ENCODE assay signal across 8 cellular contexts in genomic region chr3:9248232-9249191, GRCh38. TPM values are rescaled to one million over a fixed set of nuclear protein-coding genes. Genes with fewer than 3 reads are reported as not detected.
DNase-seq lines count a peak whose midpoint lies in the region; ATAC-seq, FAIRE-seq and TF ChIP-seq lines count a peak whose summit lies in the region.

No MANE protein-coding gene starts in this region.

- H3K4me1 ChIP-seq in K562 (replicated peaks in 1 of 2; ENCODE audit: control insufficient read depth in 2 of 2, insufficient read depth in 2 of 2, low read length in 2 of 2) (peaks cover 0 to 6% of the 10 kb centered on the region in 2 experiments; a peak in 3 of 5 replicates), mesenchymal stem cell (ENCODE audit: control insufficient read depth, insufficient read depth, low read depth, low read length) (peaks cover 7% of the 10 kb centered on the region)

- no peak overlapping the region for H2BK5ac ChIP-seq in mesenchymal stem cell (ENCODE audit: low read depth, low read length, poor library complexity, severe bottlenecking)

- 4% methylated on average over 19 of the region's 19 CpGs for WGBS in K562 (ENCODE audit: insufficient coverage, low coverage, missing lambda C conversion rate)
- 40% methylated on average over 8 of the region's 19 CpGs for WGBS in mesenchymal stem cell

- H3K9me1 ChIP-seq in K562 (ENCODE audit: control insufficient read depth, insufficient read depth, low read length) = no peaks in the 10 kb centered on the region

- H3K27ac ChIP-seq in K562 (ENCODE audit: extremely low read depth, low read depth, low read length) (no peak overlapping the region), mesenchymal stem cell (ENCODE audit: low read length, poor library complexity, severe bottlenecking) (no peak overlapping the region)

- peaks cover 67% of the 10 kb centered on the region for H3K4me1 Mint-ChIP-seq in type B pancreatic cell (ENCODE audit: unreplicated experiment)

- no peak overlapping the region for H3K4ac ChIP-seq in mesenchymal stem cell (ENCODE audit: low read depth in 1 of 2, low read length in 2 of 2)

- no peak for FAIRE-seq in K562 (lab: Jason Lieb, UNC)

- no peak overlapping the region for H2AK5ac ChIP-seq in mesenchymal stem cell (ENCODE audit: low read length, severe bottlenecking)

- intact Hi-C loops in K562 (cut with micrococcal nuclease) = no loop called here

- H3K4me3 ChIP-seq in K562 = no peak overlapping the region
- peak overlapping the region in 1 of 2 experiments; percentile 90 for H3K4me3 ChIP-seq in mesenchymal stem cell (ENCODE audit: insufficient read depth in 1 of 2, low read depth in 1 of 2, low read length in 2 of 2)

- TF ChIP-seq EP300 in K562 (IDR thresholded peaks at IDR 0.05; ENCODE audit: low read length) = no peak

- H3K27me3 Mint-ChIP-seq in type B pancreatic cell = no peaks in the 10 kb centered on the region

- H4K8ac ChIP-seq in mesenchymal stem cell (ENCODE audit: low read length) = no peak overlapping the region

- H3K18ac ChIP-seq in mesenchymal stem cell (ENCODE audit: low read depth in 1 of 2, low read length in 2 of 2) = no peak overlapping the region

- no peaks in the 10 kb centered on the region for H4K20me1 ChIP-seq in K562 (replicated peaks; ENCODE audit: control insufficient read depth, insufficient read depth, low read length)

- peak overlapping the region; percentile 88 for H3K4me3 Mint-ChIP-seq in type B pancreatic cell

- POLR2A ChIA-PET in K562 (lab: Yijun Ruan, JAX) = interaction anchor here (1.5 kb wide), 2 partner anchors 8 to 10 kb away, joined by 4 to 5 read pairs; no protein-coding TSS in a partner anchor

- H3K36me3 ChIP-seq in K562 (ENCODE audit: control insufficient read depth, insufficient read depth, low read length) = no peaks in the 10 kb centered on the region
- H3K36me3 ChIP-seq in mesenchymal stem cell (ENCODE audit: control insufficient read depth in 1 of 2, insufficient read depth in 2 of 2, low read depth in 1 of 2, low read length in 2 of 2) = no peaks in the 10 kb centered on the region

- H3K9me3 ChIP-seq in K562 (replicated peaks; ENCODE audit: control insufficient read depth, insufficient read depth, low read depth, low read length) = no peaks in the 10 kb centered on the region
- no peaks in the 10 kb centered on the region for H3K9me3 ChIP-seq in mesenchymal stem cell (ENCODE audit: control insufficient read depth, low read length)

- no peaks in the 10 kb centered on the region for H3K79me1 ChIP-seq in mesenchymal stem cell (replicated peaks; ENCODE audit: low read length, poor library complexity, severe bottlenecking)

- no peak overlapping the region for H2BK15ac ChIP-seq in mesenchymal stem cell (ENCODE audit: low read depth, poor library complexity, severe bottlenecking)

- TF ChIP-seq POLR2A in K562 (conservative IDR thresholded peaks at IDR 0.05) = no peak

- H3K9me3 Mint-ChIP-seq in type B pancreatic cell = no peaks in the 10 kb centered on the region

- TF ChIP-seq RAD21 in K562 (CRISPR knock-in tag; conservative IDR thresholded peaks at IDR 0.05 in 1 of 2, IDR thresholded peaks at IDR 0.05 in 1 of 2) = no peak

- CTCF ChIA-PET in K562 (lab: Yijun Ruan, JAX; ENCODE audit: low intra/inter-chr PET ratio) = no interaction called here

- H3K79me2 ChIP-seq in K562 (ENCODE audit: control insufficient read depth, insufficient read depth, low read length) = no peaks in the 10 kb centered on the region

- H3K36me3 Mint-ChIP-seq in type B pancreatic cell = peaks cover 5% of the 10 kb centered on the region

- H2BK120ac ChIP-seq in mesenchymal stem cell (ENCODE audit: low read depth, low read length) = no peak overlapping the region

- H4K91ac ChIP-seq in mesenchymal stem cell (ENCODE audit: low read length) = no peak overlapping the region

- ATAC-seq in K562 = no peak
- no peak for ATAC-seq in HG03159 (IDR thresholded peaks at IDR 0.05; ENCODE audit: unreplicated experiment)
- ATAC-seq in HG02870 (IDR thresholded peaks at IDR 0.05; ENCODE audit: unreplicated experiment) = no peak

- H3K14ac ChIP-seq in mesenchymal stem cell (ENCODE audit: low read length in 2 of 2) = no peak overlapping the region

- no peak overlapping the region for H3K4me2 ChIP-seq in K562 (ENCODE audit: insufficient read depth, low read length)
- peak overlapping the region; percentile 82 for H3K4me2 ChIP-seq in mesenchymal stem cell (ENCODE audit: low read length, poor library complexity, severe bottlenecking)

- TF ChIP-seq CTCF in K562 (IDR thresholded peaks at IDR 0.05 in 2 of 3, conservative IDR thresholded peaks at IDR 0.05 in 1 of 3; ENCODE audit: insufficient read depth in 2 of 3, low read depth in 1 of 3, low read length in 3 of 3) (no peak), type B pancreatic cell (conservative IDR thresholded peaks at IDR 0.05) (no peak)

- H2BK12ac ChIP-seq in mesenchymal stem cell (ENCODE audit: low read length in 2 of 2) = no peak overlapping the region

- H2AFZ ChIP-seq in K562 (ENCODE audit: low read depth, low read length) = no peak overlapping the region
- no peak overlapping the region for H2AFZ ChIP-seq in mesenchymal stem cell (ENCODE audit: low read depth, low read length)

- H3K27me3 ChIP-seq in K562 (ENCODE audit: control insufficient read depth in 2 of 2, insufficient read depth in 2 of 2, low read length in 2 of 2) (peaks cover 32 to 51% of the 10 kb centered on the region in 2 experiments), mesenchymal stem cell (ENCODE audit: control insufficient read depth in 1 of 2, insufficient read depth in 1 of 2, low read length in 2 of 2) (peaks cover 0 to 11% of the 10 kb centered on the region in 2 experiments)

- no peak overlapping the region for H3K9ac ChIP-seq in K562 (ENCODE audit: insufficient read depth in 1 of 2, low read depth in 2 of 2, low read length in 2 of 2)
- H3K9ac ChIP-seq in mesenchymal stem cell (ENCODE audit: low read length) = peak overlapping the region; percentile 85

- in situ Hi-C loops in K562 (cut with MboI) = no loop called here

- no peak overlapping the region for H3K23ac ChIP-seq in mesenchymal stem cell (ENCODE audit: low read length in 2 of 2)

- BruUV-seq in K562 (replicated peaks; lab: Mats Ljungman, UMichigan) = no TSS peak

- DNase-seq in ELF-1 (ENCODE audit: low read depth, low spot score) = peak; percentile 23
- DNase-seq in NCI-H1092 treated with DMSO at 0.1 percent for 48 hours (lab: John Stamatoyannopoulos, UW) = peak; percentile 0
- no peak for DNase-seq in K562 (ENCODE audit: extremely low read depth in 1 of 4, low spot score in 3 of 4)
- no peak for DNase-seq in mesenchymal stem cell
- DNase-seq in type B pancreatic cell (ENCODE audit: extremely low spot score, unreplicated experiment) = no peak
- DNase-seq in NCI-H226 = no peak

- H3K27ac Mint-ChIP-seq in type B pancreatic cell = peak overlapping the region; percentile 88

TF ChIP-seq in K562, 482 proteins besides CTCF, POLR2A, EP300 and RAD21 (continues in another document):
- TF ChIP-seq BMI1 (IDR thresholded peaks at IDR 0.05; ENCODE audit: low read length) = no peak
- no peak for TF ChIP-seq TFAP4 (CRISPR knock-in tag; IDR thresholded peaks at IDR 0.05; ENCODE audit: borderline replicate concordance)
- TF ChIP-seq ZNF408 (CRISPR knock-in tag; IDR thresholded peaks at IDR 0.05; ENCODE audit: low read depth) = no peak

RNA-seq across cellular contexts. Expression of gene SRGAP3, which starts 0.9 kb away (rescaled TPM):
- total RNA-seq in K562 (2011; cell fraction: chromatin; rRNA removed; ENCODE audit: low replicate concordance) = 0.81 and 2.2 TPM in 2 replicates
- 1.6 TPM in 1 of 2 replicates, not detected in the other for total RNA-seq in K562 (2011; cell fraction: nucleolus; rRNA removed)
- total RNA-seq in K562 (2011; cell fraction: nucleoplasm; rRNA removed) = 0.66 and 2.1 TPM in 2 replicates
- 0.20 TPM in 1 of 2 replicates, not detected in the other for total RNA-seq in K562 (2014; rRNA removed)
- total RNA-seq in K562 (2014; rRNA removed; fragmentation: Illumina TruSeq; extraction: Trizol) = 0.33 and 0.61 TPM in 2 replicates
- total RNA-seq in K562 (2015; rRNA removed; fragmentation: Illumina TruSeq; extraction: Trizol) = 0.11 and 0.38 TPM in 2 replicates
- total RNA-seq in K562 (2021) = 0.16 and 0.35 TPM in 2 replicates
- polyA plus RNA-seq in K562 (2011; rRNA removed) = 0.69 and 0.85 TPM in 2 replicates
- 0.30 and 0.31 TPM in 2 replicates for polyA plus RNA-seq in K562 (2011; cell fraction: cytosol; rRNA removed)
- 0.54 and 0.91 TPM in 2 replicates for polyA plus RNA-seq in K562 (2011; cell fraction: nucleus; rRNA removed)
- 0.42 and 0.78 TPM in 2 replicates for polyA plus RNA-seq in K562 (2012)
- polyA plus RNA-seq in K562 (2014; fragmentation: Illumina TruSeq; extraction: Trizol) = 0.46 TPM in 1 of 2 replicates, not detected in the other
- under 1 TPM; 0.29 to 0.35 TPM for polyA plus RNA-seq in K562 (2014; fragmentation: Nextera tagmentation; extraction: Ambion mirVana)
- 1.0 TPM in 1 of 2 replicates, not detected in the other for polyA plus RNA-seq in K562 (2014; rRNA removed)
- polyA minus RNA-seq in K562 (2011; rRNA and poly(A)+ RNA removed) = 0.18 TPM in 1 of 2 replicates, not detected in the other
- polyA minus RNA-seq in K562 (2011; cell fraction: cytosol; rRNA and poly(A)+ RNA removed) = not detected in 2 replicates
- polyA minus RNA-seq in K562 (2011; cell fraction: nucleus; rRNA and poly(A)+ RNA removed) = 1.8 and 2.8 TPM in 2 replicates
- 0.33 TPM for polyA plus RNA-seq in mesenchymal stem cell (2013, experiment 1 of 2)
- polyA plus RNA-seq in mesenchymal stem cell (2013, experiment 2 of 2) = 0.21 TPM
- 20.6 and 41.7 TPM in 2 replicates for total RNA-seq in type B pancreatic cell (ENCODE audit: low replicate concordance)

Comparison
In these comparisons a context has a peak if more than half of its experiments do, and no peak if none do; other contexts are left out.
1. DNase-seq: peak in ELF-1 (single experiment) and NCI-H1092 treated with DMSO at 0.1 percent for 48 hours (single experiment); none in K562 (0 of 4), mesenchymal stem cell (single experiment), type B pancreatic cell (single experiment) and NCI-H226 (single experiment).